ENCODE assay signal across 1 cellular context in genomic region chr12:47900480-47901129, GRCh38.
TF ChIP-seq lines count a peak whose summit lies in the region.

No MANE protein-coding gene starts in this region.

TF ChIP-seq in HCT116, 20 proteins besides CTCF, POLR2A, EP300 and RAD21 (continued from another document):
- TF ChIP-seq ZBTB33 (IDR thresholded peaks at IDR 0.05; ENCODE audit: extremely low read depth, insufficient replicate concordance, low read length) (no peak), POLR2AphosphoS5 (IDR thresholded peaks at IDR 0.05; ENCODE audit: low read depth, low read length) (no peak), EGR1 (IDR thresholded peaks at IDR 0.05; ENCODE audit: low read depth) (no peak), SIN3A (IDR thresholded peaks at IDR 0.05; ENCODE audit: low read depth) (no peak), CEBPB (IDR thresholded peaks at IDR 0.05; ENCODE audit: low read depth) (no peak), SRF (IDR thresholded peaks at IDR 0.05; ENCODE audit: low read depth) (no peak), SP1 (IDR thresholded peaks at IDR 0.05; ENCODE audit: low read depth) (no peak)
TF ChIP-seq in HCT116: peak in this region for 0.
